ENCODE assay signal across 8 cellular contexts in genomic region chr3:81760215-81760614, GRCh38. TPM values are rescaled to one million over a fixed set of nuclear protein-coding genes. Genes with fewer than 3 reads are reported as not detected.
DNase-seq lines count a peak whose midpoint lies in the region; ATAC-seq, FAIRE-seq and TF ChIP-seq lines count a peak whose summit lies in the region.

No MANE protein-coding gene starts in this region.

- H3K9me3 Mint-ChIP-seq in activated T-cell treated with anti-CD3 and anti-CD28 coated beads, Interleukin-2, amount 50 U/mL, for 72 hours: peaks cover 3 to 4% of the 10 kb centered on the region in 2 donors

- H3K4me3 ChIP-seq in adipocyte (ENCODE audit: low read length) (peak overlapping the region; percentile 92), HepG2 (replicated peaks in 1 of 3; ENCODE audit: insufficient read depth in 1 of 3, low read depth in 2 of 3, low read length in 3 of 3) (peak overlapping the region; percentile 77 to 83 (median 79)), transverse colon (peak overlapping the region in 3 of 4 donors; percentile 68 to 81 (median 75))

- FAIRE-seq in HepG2 (lab: Jason Lieb, UNC): no peak

- H3K27ac ChIP-seq in HepG2 (ENCODE audit: extremely low read length, insufficient read depth, low read length): peak overlapping the region; percentile 97
- peak overlapping the region; percentile 90 to 99 (median 98) for H3K27ac ChIP-seq in transverse colon

- peak overlapping the region; percentile 95 for H3K27ac Mint-ChIP-seq in activated T-cell treated with anti-CD3 and anti-CD28 coated beads, Interleukin-2, amount 50 U/mL, for 72 hours

- no peaks in the 10 kb centered on the region for H4K20me1 ChIP-seq in HepG2 (ENCODE audit: insufficient read depth, low read length)

- CTCF ChIA-PET in HepG2 (lab: Yijun Ruan, JAX; ENCODE audit: low intra/inter-chr PET ratio, low total read pairs): no interaction called here

- peaks cover 9 to 27% of the 10 kb centered on the region in 2 donors for H3K36me3 Mint-ChIP-seq in activated T-cell treated with anti-CD3 and anti-CD28 coated beads, Interleukin-2, amount 50 U/mL, for 72 hours (ENCODE audit: insufficient read depth in 2 of 2)

- no peak for ATAC-seq in activated T-cell treated with anti-CD3 and anti-CD28 coated beads, Interleukin-2, amount 50 U/mL, for 72 hours (replicated peaks in 1 of 2)
- ATAC-seq in HepG2 (no peak), HG03565 (IDR thresholded peaks at IDR 0.05; ENCODE audit: unreplicated experiment) (no peak), GM18498 (IDR thresholded peaks at IDR 0.05; ENCODE audit: unreplicated experiment) (no peak)

- H3K27me3 ChIP-seq in adipocyte (replicated peaks; ENCODE audit: control insufficient read depth, insufficient read depth, low read length) (no peaks in the 10 kb centered on the region), HepG2 (ENCODE audit: control insufficient read depth in 1 of 2, insufficient read depth in 2 of 2, low read length in 2 of 2) (no peaks in the 10 kb centered on the region), transverse colon (no peaks in the 10 kb centered on the region)

- intact Hi-C loops in HepG2 (cut with micrococcal nuclease; ENCODE audit: unreplicated experiment): loop anchor here (5.0 kb wide), 3 partner anchors 43 to 88 kb away; no protein-coding TSS in a partner anchor
- intact Hi-C loops in transverse colon (cut with DNase I; ENCODE audit: low total_unique reads): no loop called here

- DNase-seq in activated T-cell treated with anti-CD3 and anti-CD28 coated beads, Interleukin-2, amount 50 U/mL, for 72 hours: no peak
- DNase-seq in activated T-cell treated with anti-CD3 and anti-CD28 coated beads, Interleukin-2, amount 50 U/mL, for 1 hour: no peak
- peak; percentile 40 for DNase-seq in adipocyte (ENCODE audit: low read depth)
- DNase-seq in HepG2 (ENCODE audit: low spot score): no peak
- no peak for DNase-seq in transverse colon
- no peak for DNase-seq in AG08395 (ENCODE audit: low spot score)

- TF ChIP-seq POLR2A in HepG2 (IDR thresholded peaks at IDR 0.05; ENCODE audit: insufficient read depth in 1 of 2, low read depth in 2 of 2, low read length in 2 of 2) (no peak), transverse colon (IDR thresholded peaks at IDR 0.05) (no peak)

- H3K9ac ChIP-seq in adipocyte (ENCODE audit: low read length) (peak overlapping the region; percentile 95), HepG2 (ENCODE audit: insufficient read depth, low read depth, low read length) (peak overlapping the region; percentile 88)

- in situ Hi-C loops in HepG2 (cut with HindIII; ENCODE audit: extremely low pct_ligation_motif_present, low pct_unique_long_range_greater_than_20kb) (no loop called here), transverse colon (cut with MboI; ENCODE audit: low pct_ligation_motif_present in 1 of 4, low pct_unique_long_range_greater_than_20kb in 1 of 4, low sequenced_read_pairs in 3 of 4) (no loop called here)

- H3K36me3 ChIP-seq in adipocyte (ENCODE audit: control insufficient read depth, insufficient read depth, low read length, severe bottlenecking) (peaks cover 24% of the 10 kb centered on the region), HepG2 (replicated peaks in 1 of 2; ENCODE audit: control insufficient read depth in 1 of 2, insufficient read depth in 2 of 2, low read length in 2 of 2) (no peaks in the 10 kb centered on the region; a peak in 1 of 5 replicates), transverse colon (no peaks in the 10 kb centered on the region)

- BruUV-seq in HepG2 (replicated peaks; lab: Mats Ljungman, UMichigan): TSS peak; percentile 66

- WGBS in HepG2 (ENCODE audit: low lambda C conversion rate): 12% methylated on average over 3 of the region's 3 CpGs
- 48 to 56% methylated on average over 2 to 3 of the region's 3 CpGs for WGBS in transverse colon (ENCODE audit: low coverage in 1 of 2), 2 donors

- H3K27me3 Mint-ChIP-seq in activated T-cell treated with anti-CD3 and anti-CD28 coated beads, Interleukin-2, amount 50 U/mL, for 72 hours (ENCODE audit: low read depth): no peaks in the 10 kb centered on the region

- H3K4me1 Mint-ChIP-seq in activated T-cell treated with anti-CD3 and anti-CD28 coated beads, Interleukin-2, amount 50 U/mL, for 72 hours (ENCODE audit: low read depth): peaks cover 34% of the 10 kb centered on the region

- POLR2A ChIA-PET in HepG2 (lab: Yijun Ruan, JAX): no interaction called here

- TF ChIP-seq CTCF in HepG2 (CRISPR knock-in tag; IDR thresholded peaks at IDR 0.05) (no peak), transverse colon (IDR thresholded peaks at IDR 0.05) (no peak)

- H3K4me1 ChIP-seq in adipocyte (ENCODE audit: control insufficient read depth, insufficient read depth, low read length) (peaks cover 70% of the 10 kb centered on the region), HepG2 (ENCODE audit: insufficient read depth, low read length) (peaks cover 63% of the 10 kb centered on the region), transverse colon (peaks cover 0 to 20% (median 15%) of the 10 kb centered on the region in 4 donors)

- H2AFZ ChIP-seq in HepG2 (ENCODE audit: low read length): no peak overlapping the region

- peak overlapping the region; percentile 91 to 96 for H3K4me3 Mint-ChIP-seq in activated T-cell treated with anti-CD3 and anti-CD28 coated beads, Interleukin-2, amount 50 U/mL, for 72 hours

- no peak for TF ChIP-seq EP300 in HepG2 (IDR thresholded peaks at IDR 0.05; ENCODE audit: low read depth in 2 of 2, low read length in 2 of 2)
- no peak for TF ChIP-seq EP300 in HepG2 (CRISPR knock-in tag; IDR thresholded peaks at IDR 0.05; ENCODE audit: borderline replicate concordance)
- no peak for TF ChIP-seq EP300 in transverse colon (IDR thresholded peaks at IDR 0.05; ENCODE audit: low read depth)

- H3K4me2 ChIP-seq in HepG2 (ENCODE audit: low read depth, low read length): peak overlapping the region; percentile 80

- peaks cover 51% of the 10 kb centered on the region for H3K79me2 ChIP-seq in HepG2 (ENCODE audit: insufficient read depth, low read length)

- H3K9me3 ChIP-seq in adipocyte (ENCODE audit: control insufficient read depth, low read length): no peaks in the 10 kb centered on the region
- no peaks in the 10 kb centered on the region for H3K9me3 ChIP-seq in HepG2 (ENCODE audit: low read length)
- no peaks in the 10 kb centered on the region for H3K9me3 ChIP-seq in transverse colon

- TF ChIP-seq RAD21 in HepG2 (CRISPR knock-in tag; IDR thresholded peaks at IDR 0.05): no peak

TF ChIP-seq in HepG2, 621 proteins besides CTCF, POLR2A, EP300 and RAD21:
- TF ChIP-seq ZNF629 (CRISPR knock-in tag; conservative IDR thresholded peaks at IDR 0.05): peak; percentile 54; the same call in 1 of the 2 replicates
- TF ChIP-seq NBN (conservative IDR thresholded peaks at IDR 0.05): no peak

RNA-seq across cellular contexts. Expression of gene GBE1, which starts 1.2 kb away (rescaled TPM):
- 10 to 100 TPM; 13.8 to 18.7 TPM for total RNA-seq in activated T-cell treated with anti-CD3 and anti-CD28 coated beads, Interleukin-2, amount 50 U/mL, for 72 hours
- 22.9 and 30.9 TPM in 2 replicates for total RNA-seq in HepG2 (2016; rRNA removed; fragmentation: Illumina TruSeq; extraction: Trizol)
- total RNA-seq in HepG2 (2016; cell fraction: cytosol; rRNA removed; fragmentation: Illumina TruSeq; extraction: Trizol; ENCODE audit: low read depth): 3.7 and 4.0 TPM in 2 replicates
- 20.7 and 31.2 TPM in 2 replicates for total RNA-seq in HepG2 (2016; cell fraction: insoluble cytoplasmic fraction; rRNA removed; fragmentation: Illumina TruSeq; extraction: Trizol)
- total RNA-seq in HepG2 (2016; cell fraction: membrane; rRNA removed; fragmentation: Illumina TruSeq; extraction: Trizol): 7.5 and 7.8 TPM in 2 replicates
- 23.9 and 24.8 TPM in 2 replicates for total RNA-seq in HepG2 (2016; cell fraction: nucleus; rRNA removed; fragmentation: Illumina TruSeq; extraction: Trizol)
- polyA plus RNA-seq in HepG2 (2011; rRNA removed): 31.1 and 36.1 TPM in 2 replicates
- polyA plus RNA-seq in HepG2 (2011; cell fraction: cytosol; rRNA removed): 17.0 and 30.6 TPM in 2 replicates
- polyA plus RNA-seq in HepG2 (2011; cell fraction: nucleus; rRNA removed): 12.7 and 18.2 TPM in 2 replicates
- polyA plus RNA-seq in HepG2 (2012): 52.7 and 85.6 TPM in 2 replicates
- 1.0 and 1.5 TPM in 2 replicates for polyA plus RNA-seq in HepG2 (2016; cell fraction: cytosol; fragmentation: Illumina TruSeq; extraction: Trizol; ENCODE audit: low read depth)
- polyA plus RNA-seq in HepG2 (2016; cell fraction: insoluble cytoplasmic fraction; fragmentation: Illumina TruSeq; extraction: Trizol; ENCODE audit: low read depth): 23.3 and 24.3 TPM in 2 replicates
- 3.2 and 3.6 TPM in 2 replicates for polyA plus RNA-seq in HepG2 (2016; cell fraction: membrane; fragmentation: Illumina TruSeq; extraction: Trizol; ENCODE audit: low read depth)
- 9.5 and 10.1 TPM in 2 replicates for polyA plus RNA-seq in HepG2 (2016; cell fraction: nucleus; fragmentation: Illumina TruSeq; extraction: Trizol; ENCODE audit: insufficient read depth, low read depth)
- polyA minus RNA-seq in HepG2 (2011; rRNA and poly(A)+ RNA removed; ENCODE audit: low replicate concordance): 22.1 and 32.2 TPM in 2 replicates
- polyA minus RNA-seq in HepG2 (2011; cell fraction: cytosol; rRNA and poly(A)+ RNA removed): 41.3 and 51.4 TPM in 2 replicates
- 221 and 223 TPM in 2 replicates for polyA minus RNA-seq in HepG2 (2011; cell fraction: nucleus; rRNA and poly(A)+ RNA removed)
- 10 to 100 TPM in 3 of 4 donors, 1 to 10 TPM in 1; 3.0 to 24.3 (median 16.7) TPM for total RNA-seq in transverse colon
